In genomic region chr10:77504196-77504869, GRCh38 we compare ENCODE assay signal across 19 cellular contexts.
A peak's percentile ranks its signal among the peaks of the same experiment; 100 is the strongest.
DNase-seq lines count a peak whose midpoint lies in the region; ATAC-seq and TF ChIP-seq lines count a peak whose summit lies in the region.
"Had no signal": no experiment of that assay in that cellular context is flagged by ENCODE, and none has a peak within 500 bp of the region (broad histone marks: within the 10 kb centered on the region; RNA-seq: fewer than 3 reads in every experiment).

No MANE protein-coding gene starts in this region.

- H3K27ac ChIP-seq in PC-9, result peak overlapping the region; percentile 98

- H3K9me3 ChIP-seq in PC-9 (ENCODE audit: insufficient read depth, low read depth), result no peaks in the 10 kb centered on the region
- H3K9me3 ChIP-seq: mucosa of descending colon had no signal

- H3K36me3 ChIP-seq in PC-9 (ENCODE audit: low read depth), result no peaks in the 10 kb centered on the region

- H3F3A ChIP-seq in PC-9 (ENCODE audit: insufficient read depth, low read depth), result peaks cover 34% of the 10 kb centered on the region

- peaks cover 57% of the 10 kb centered on the region for H3K4me1 Mint-ChIP-seq in mesothelial cell of epicardium
- H3K4me1 Mint-ChIP-seq in activated T-cell treated with anti-CD3 and anti-CD28 coated beads, Interleukin-2, amount 50 U/mL, for 4 hours (ENCODE audit: low read depth), result no peaks in the 10 kb centered on the region
- H3K4me1 Mint-ChIP-seq: H9 had no signal

- H3K4me1 ChIP-seq in PC-9 (replicated peaks; ENCODE audit: insufficient read depth), result peaks cover 63% of the 10 kb centered on the region

- peak; percentile 66 for DNase-seq in ELR (ENCODE audit: low read depth)
- DNase-seq in PC-9, result no peak
- DNase-seq in epithelial cell of proximal tubule (ENCODE audit: low read depth), result peak; percentile 76
- DNase-seq in mesothelial cell of epicardium (ENCODE audit: low spot score in 2 of 2, unreplicated experiment in 2 of 2), result no peak
- no peak for DNase-seq in activated gamma-delta T cell treated with Interleukin-2 at 50 U/mL for 16 hours
- DNase-seq in activated T-cell treated with anti-CD3 and anti-CD28 coated beads, Interleukin-2, amount 50 U/mL, for 4 hours, result no peak
- no peak for DNase-seq in activated CD8-positive, alpha-beta memory T cell treated with anti-CD3 and anti-CD28 coated beads for 24 hours
- DNase-seq in activated naive CD4-positive, alpha-beta T cell treated with Interleukin-2 at 50 U/mL for 16 hours, result no peak
- DNase-seq: CD8-positive, alpha-beta T cell; effector CD4-positive, alpha-beta T cell; H9; mucosa of descending colon; NCI-H1105 treated with DMSO at 0.1 percent for 48 hours; occipital lobe had no signal

- no peak for ATAC-seq in activated T-cell treated with anti-CD3 and anti-CD28 coated beads, Interleukin-2, amount 50 U/mL, for 4 hours
- ATAC-seq: CD8-positive, alpha-beta T cell; stimulated activated naive CD8-positive, alpha-beta T cell treated with anti-CD3 and anti-CD28 coated beads, Interleukin-15, Interleukin-2, amounts not matched to agents 100 U/mL and 50 U/mL, for 24 hours had no signal

- H3K27me3 ChIP-seq in PC-9 (ENCODE audit: insufficient read depth, low read depth), result no peaks in the 10 kb centered on the region

- H2AFZ ChIP-seq in PC-9, result no peak overlapping the region

- no peak for TF ChIP-seq CTCF in PC-9 (conservative IDR thresholded peaks at IDR 0.05)
- no peak for TF ChIP-seq CTCF in epithelial cell of proximal tubule (conservative IDR thresholded peaks at IDR 0.05; ENCODE audit: low read depth, low read length)
- no peak for TF ChIP-seq CTCF in mesothelial cell of epicardium (IDR thresholded peaks at IDR 0.05; ENCODE audit: unreplicated experiment)

- H3K9me3 Mint-ChIP-seq in mesothelial cell of epicardium, result no peaks in the 10 kb centered on the region
- no peaks in the 10 kb centered on the region for H3K9me3 Mint-ChIP-seq in activated T-cell treated with anti-CD3 and anti-CD28 coated beads, Interleukin-2, amount 50 U/mL, for 4 hours
- H3K9me3 Mint-ChIP-seq: activated CD8-positive, alpha-beta T cell treated with anti-CD3 and anti-CD28 coated beads for 36 hours; activated T-helper 2 cell treated with anti-CD3 and anti-CD28 coated beads, Interferon-gamma antibody, Interleukin-2, Interleukin-4, amounts not matched to agents 10 μg/mL and 5 μg/mL and 100 μg/mL, durations not matched to agents 14 hours and 24 hours and 36 hours; brain; CD8-positive, alpha-beta T cell; H9 had no signal

- H3K79me2 ChIP-seq in PC-9 (ENCODE audit: low read depth), result no peaks in the 10 kb centered on the region

- CTCF ChIA-PET in PC-9 (lab: Charles Lee), result interaction anchor here (1.5 to 2.6 kb wide), 2 partner anchors 112 to 136 kb away, joined by 4 to 8 read pairs; no protein-coding TSS in a partner anchor

- POLR2A ChIA-PET in PC-9 (lab: Charles Lee; ENCODE audit: unreplicated experiment), result no interaction called here

- H3K4me3 ChIP-seq in PC-9 (no peak overlapping the region), epithelial cell of proximal tubule (ENCODE audit: low read depth, low read length) (no peak overlapping the region)
- H3K4me3 ChIP-seq: mucosa of descending colon, skin epidermis had no signal

- intact Hi-C loops in PC-9 (cut with micrococcal nuclease; ENCODE audit: unreplicated experiment), result loop anchor here (2.0 kb wide), 4 partner anchors 26 to 112 kb away; no protein-coding TSS in a partner anchor

- H3K27ac Mint-ChIP-seq in mesothelial cell of epicardium, result peak overlapping the region; percentile 67
- H3K27ac Mint-ChIP-seq: activated CD8-positive, alpha-beta T cell treated with anti-CD3 and anti-CD28 coated beads for 36 hours; activated T-helper 2 cell treated with anti-CD3 and anti-CD28 coated beads, Interferon-gamma antibody, Interleukin-2, Interleukin-4, amounts not matched to agents 10 μg/mL and 5 μg/mL and 100 μg/mL, durations not matched to agents 14 hours and 24 hours and 36 hours; CD8-positive, alpha-beta T cell; H9 had no signal

- no peaks in the 10 kb centered on the region for H3K36me3 Mint-ChIP-seq in mesothelial cell of epicardium
- H3K36me3 Mint-ChIP-seq in activated T-cell treated with anti-CD3 and anti-CD28 coated beads, Interleukin-2, amount 50 U/mL, for 4 hours (ENCODE audit: insufficient read depth), result no peaks in the 10 kb centered on the region
- H3K36me3 Mint-ChIP-seq: brain; CD8-positive, alpha-beta T cell had no signal

- no TSS peak for BruUV-seq in PC-9 (replicated peaks; lab: Mats Ljungman, UMichigan)

- no peaks in the 10 kb centered on the region for H3K27me3 Mint-ChIP-seq in mesothelial cell of epicardium (ENCODE audit: low read depth)
- peaks cover 4% of the 10 kb centered on the region for H3K27me3 Mint-ChIP-seq in activated T-cell treated with anti-CD3 and anti-CD28 coated beads, Interleukin-2, amount 50 U/mL, for 4 hours (ENCODE audit: low read depth)
- H3K27me3 Mint-ChIP-seq: brain had no signal

- peak overlapping the region; percentile 60 for H3K4me2 ChIP-seq in PC-9

- H3K4me3 Mint-ChIP-seq in mesothelial cell of epicardium, result no peak overlapping the region
- no peak overlapping the region for H3K4me3 Mint-ChIP-seq in activated T-cell treated with anti-CD3 and anti-CD28 coated beads, Interleukin-2, amount 50 U/mL, for 4 hours
- H3K4me3 Mint-ChIP-seq: activated CD8-positive, alpha-beta T cell treated with anti-CD3 and anti-CD28 coated beads for 36 hours; brain; CD8-positive, alpha-beta T cell; H9 had no signal

- no peaks in the 10 kb centered on the region for H4K20me1 ChIP-seq in PC-9 (ENCODE audit: insufficient read depth)

- H3K9me2 ChIP-seq in PC-9 (ENCODE audit: insufficient read depth), result no peaks in the 10 kb centered on the region

Comparison
In these comparisons a context has a peak if more than half of its experiments do, and no peak if none do; other contexts are left out.
1. DNase-seq: peak in ELR (single experiment) and epithelial cell of proximal tubule (single experiment); none in PC-9 (0 of 2), mesothelial cell of epicardium (0 of 2), activated gamma-delta T cell treated with Interleukin-2 at 50 U/mL for 16 hours (single experiment), activated T-cell treated with anti-CD3 and anti-CD28 coated beads, Interleukin-2, amount 50 U/mL, for 4 hours (single experiment), activated CD8-positive, alpha-beta memory T cell treated with anti-CD3 and anti-CD28 coated beads for 24 hours (single experiment) and activated naive CD4-positive, alpha-beta T cell treated with Interleukin-2 at 50 U/mL for 16 hours (single experiment).